Comparison of ENCODE assay signal across 25 cellular contexts in the genomic region with DNA sequence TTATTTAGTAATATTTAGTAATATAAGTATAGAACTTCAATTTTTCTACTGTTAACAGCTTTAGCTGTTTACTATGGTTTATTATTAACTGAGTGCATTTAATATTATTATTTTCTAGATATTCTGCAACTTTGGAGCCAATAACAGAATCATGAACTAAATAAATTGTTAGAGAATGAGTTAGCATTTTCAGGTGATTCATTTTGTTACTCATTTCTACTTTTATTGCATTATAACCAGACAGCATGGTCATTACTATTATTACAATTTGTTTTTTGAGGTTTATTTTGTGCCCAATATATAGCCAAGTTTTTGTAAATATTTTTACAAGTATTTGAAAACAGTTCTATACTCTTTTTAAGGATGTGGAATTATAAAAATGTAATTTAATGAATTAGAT.
"Had no signal": no experiment of that assay in that cellular context is flagged by ENCODE, and none has a peak within 500 bp of the region (broad histone marks: within the 10 kb centered on the region; RNA-seq: fewer than 3 reads in every experiment).

No MANE protein-coding gene starts in this region.

- DNase-seq: islet precursor cell; kidney glomerular epithelial cell; left colon; left lung; lower lobe of right lung; mammary epithelial cell; mesenchymal stem cell; naive thymus-derived CD8-positive, alpha-beta T cell; nucleus accumbens; psoas muscle; right lobe of liver; stimulated activated CD4-positive, alpha-beta T cell treated with anti-CD3 and anti-CD28 coated beads, Interleukin-12 subunit alpha, Interleukin-12 subunit beta, amount 100 ng/mL, for 4 hours; stimulated activated CD4-positive, alpha-beta T cell treated with anti-CD3 and anti-CD28 coated beads, Interleukin-15, amount 100 ng/mL, for 24 hours; stimulated activated CD4-positive, alpha-beta T cell treated with anti-CD3 and anti-CD28 coated beads, Interleukin-2, amount 100 ng/mL, for 24 hours; stimulated activated CD4-positive, alpha-beta T cell treated with anti-CD3 and anti-CD28 coated beads, Interleukin-4, amount 100 ng/mL, for 1 hour; stimulated activated naive B cell treated with anti-CD40 and anti-IgM and Interleukin-4, amounts not matched to agents 10 μg/mL and 1 μg/mL and 100 μg/mL, for 72 hours; stimulated activated naive CD8-positive, alpha-beta T cell treated with anti-CD3 and anti-CD28 coated beads, Interleukin-15, Interleukin-2, amounts not matched to agents 100 U/mL and 50 U/mL, for 24 hours; stomach; testis; thyroid gland; transverse colon; upper lobe of left lung had no signal

- H3K27me3 ChIP-seq: left lung, right atrium auricular region, right lobe of liver, stomach, testis, thyroid gland, transverse colon, upper lobe of left lung, vagina had no signal

- H3K4me3 ChIP-seq: left lung, lower lobe of right lung, psoas muscle, right atrium auricular region, right lobe of liver, stomach, testis, thyroid gland, transverse colon, upper lobe of left lung, vagina had no signal

- ATAC-seq: left colon; left lung; lower lobe of right lung; naive thymus-derived CD8-positive, alpha-beta T cell; psoas muscle; right lobe of liver; stimulated activated naive B cell treated with anti-CD40 and anti-IgM and Interleukin-4, amounts not matched to agents 10 μg/mL and 1 μg/mL and 100 μg/mL, for 72 hours; stimulated activated naive CD8-positive, alpha-beta T cell treated with anti-CD3 and anti-CD28 coated beads, Interleukin-15, Interleukin-2, amounts not matched to agents 100 U/mL and 50 U/mL, for 24 hours had no signal

- H3K36me3 ChIP-seq: left lung, lower lobe of right lung, right atrium auricular region, right lobe of liver, stomach, thyroid gland, transverse colon, upper lobe of left lung, vagina had no signal

- H3K4me1 ChIP-seq: left lung, parathyroid adenoma, psoas muscle, right atrium auricular region, right lobe of liver, stomach, testis, thyroid gland, transverse colon, upper lobe of left lung, vagina had no signal

- H3K27ac ChIP-seq: left lung, lower lobe of right lung, parathyroid adenoma, psoas muscle, right atrium auricular region, right lobe of liver, stomach, testis, thyroid gland, transverse colon, upper lobe of left lung, vagina had no signal
